8 cellular contexts compared by ENCODE assay signal in genomic region chr5:141521244-141521781, GRCh38. TPM values are rescaled to one million over a fixed set of nuclear protein-coding genes. Genes with fewer than 3 reads are reported as not detected.
A peak's percentile ranks its signal among the peaks of the same experiment; 100 is the strongest.
DNase-seq lines count a peak whose midpoint lies in the region; ATAC-seq and TF ChIP-seq lines count a peak whose summit lies in the region.

No MANE protein-coding gene starts in this region.

- H3K4me3 ChIP-seq in BLaER1, result no peak overlapping the region
- no peak overlapping the region for H3K4me3 ChIP-seq in MG63
- no peak overlapping the region for H3K4me3 ChIP-seq in skin epidermis

- H3K4me1 Mint-ChIP-seq in CD4-positive, alpha-beta T cell (ENCODE audit: low read depth), result peaks cover 12% of the 10 kb centered on the region

- CTCF ChIA-PET in CD4-positive, alpha-beta T cell (lab: Charles Lee), result interaction anchor here (1.0 to 2.8 kb wide), 4 partner anchors 37 to 147 kb away, joined by 3 to 10 read pairs (median 4); partner anchors contain the start of genes PCDHGB6 and PCDHGB7

- peak; percentile 89 for DNase-seq in MG63
- DNase-seq in amygdala (lab: John Stamatoyannopoulos, UW), result peak in 29 of 56 donors; percentile 16 to 80 (median 50)
- DNase-seq in hepatic stellate cell (ENCODE audit: low spot score), result peak; percentile 80
- no peak for DNase-seq in NCI-H748 treated with DMSO at 0.1 percent for 48 hours (lab: John Stamatoyannopoulos, UW)
- no peak for DNase-seq in CD4-positive, alpha-beta T cell
- no peak for DNase-seq in NCI-H345 treated with DMSO at 0.1 percent for 48 hours (lab: John Stamatoyannopoulos, UW; ENCODE audit: unreplicated experiment)

- H3K27ac Mint-ChIP-seq in CD4-positive, alpha-beta T cell, result no peak overlapping the region

- no peak overlapping the region for H3K4me3 Mint-ChIP-seq in CD4-positive, alpha-beta T cell

- H3K9me3 ChIP-seq in BLaER1, result no peaks in the 10 kb centered on the region
- 0 out of 2 replicates have a peak, but pooled peaks cover 3% of the 10 kb centered on the region for H3K9me3 ChIP-seq in MG63
- no peaks in the 10 kb centered on the region for H3K9me3 ChIP-seq in CD4-positive, alpha-beta T cell (ENCODE audit: control insufficient read depth, low read length)

- H3K9ac ChIP-seq in BLaER1, result no peak overlapping the region

- peak overlapping the region; percentile 39; the same call in 1 of the 2 replicates for H3K4me2 ChIP-seq in BLaER1

- POLR2A ChIA-PET in CD4-positive, alpha-beta T cell (lab: Charles Lee), result interaction anchor here (1.0 kb wide), 1 partner anchor 9 kb away, joined by 4 read pairs; no protein-coding TSS in a partner anchor

- H3K9me3 Mint-ChIP-seq in CD4-positive, alpha-beta T cell, result no peaks in the 10 kb centered on the region

- intact Hi-C loops in CD4-positive, alpha-beta T cell (cut with DNase I, micrococcal nuclease), result loop anchor here in 1 of 2 experiments (10.0 kb wide), 1 partner anchor 437 kb away; no protein-coding TSS in a partner anchor

- no peaks in the 10 kb centered on the region for H4K20me1 ChIP-seq in BLaER1

- H3K27me3 ChIP-seq in BLaER1 (no peaks in the 10 kb centered on the region), MG63 (no peaks in the 10 kb centered on the region)
- H3K27me3 ChIP-seq in CD4-positive, alpha-beta T cell (ENCODE audit: control insufficient read depth, insufficient read depth, low read length), result no peaks in the 10 kb centered on the region

- peaks cover 95% of the 10 kb centered on the region for H3K36me3 ChIP-seq in BLaER1
- H3K36me3 ChIP-seq in MG63, result peaks cover 82% of the 10 kb centered on the region

- H3K27me3 Mint-ChIP-seq in CD4-positive, alpha-beta T cell, result no peaks in the 10 kb centered on the region

- H3K27ac ChIP-seq in BLaER1 (0 out of 2 replicates have a peak overlapping the region, but pooled peaks have one; percentile 7), skin epidermis (peak overlapping the region in 20 of 21 experiments; percentile 48 to 87 (median 78))
- no peak overlapping the region for H3K27ac ChIP-seq in CD4-positive, alpha-beta T cell (ENCODE audit: low read depth, low read length)

- TF ChIP-seq CTCF in CD4-positive, alpha-beta T cell (IDR thresholded peaks at IDR 0.05), result no peak

- no peaks in the 10 kb centered on the region for H3K36me3 Mint-ChIP-seq in CD4-positive, alpha-beta T cell (ENCODE audit: low read depth)

- peaks cover 78% of the 10 kb centered on the region for H3K4me1 ChIP-seq in BLaER1

- ATAC-seq in CD4-positive, alpha-beta T cell (ENCODE audit: poor library complexity), result no peak

RNA-seq across cellular contexts. Expression of gene PCDHGC5, which starts 32.4 kb away (rescaled TPM):
- 0.46 TPM in 1 of 2 replicates, not detected in the other for total RNA-seq in MG63 (2014; rRNA removed; shearing (Covaris generic); ENCODE audit: low replicate concordance)
- total RNA-seq in CD4-positive, alpha-beta T cell, result not detected

RNA-seq across cellular contexts. Expression of gene PCDHGC4, which starts 36.5 kb away (rescaled TPM):
- total RNA-seq in MG63 (2014; rRNA removed; shearing (Covaris generic); ENCODE audit: low replicate concordance), result not detected in 2 replicates
- not detected for total RNA-seq in CD4-positive, alpha-beta T cell

RNA-seq across cellular contexts. Expression of gene PCDHGC3, which starts 45.5 kb away (rescaled TPM):
- 42.3 and 49.8 TPM in 2 replicates for total RNA-seq in MG63 (2014; rRNA removed; shearing (Covaris generic); ENCODE audit: low replicate concordance)
- not detected for total RNA-seq in CD4-positive, alpha-beta T cell

Comparison
In these comparisons a context has a peak if more than half of its experiments do, and no peak if none do; other contexts are left out.
1. DNase-seq: peak in MG63 (single experiment), amygdala (29 of 56) and hepatic stellate cell (single experiment); none in NCI-H748 treated with DMSO at 0.1 percent for 48 hours (single experiment), CD4-positive, alpha-beta T cell (0 of 10) and NCI-H345 treated with DMSO at 0.1 percent for 48 hours (single experiment).
2. RNA of gene PCDHGC3, which starts 45.5 kb away (total RNA-seq): 42.3 to 49.8 TPM in MG63; not detected in CD4-positive, alpha-beta T cell; every median in the first group is over 10 times any median in the second.